Comparison of ENCODE assay signal across 1 cellular context in the genomic region with DNA sequence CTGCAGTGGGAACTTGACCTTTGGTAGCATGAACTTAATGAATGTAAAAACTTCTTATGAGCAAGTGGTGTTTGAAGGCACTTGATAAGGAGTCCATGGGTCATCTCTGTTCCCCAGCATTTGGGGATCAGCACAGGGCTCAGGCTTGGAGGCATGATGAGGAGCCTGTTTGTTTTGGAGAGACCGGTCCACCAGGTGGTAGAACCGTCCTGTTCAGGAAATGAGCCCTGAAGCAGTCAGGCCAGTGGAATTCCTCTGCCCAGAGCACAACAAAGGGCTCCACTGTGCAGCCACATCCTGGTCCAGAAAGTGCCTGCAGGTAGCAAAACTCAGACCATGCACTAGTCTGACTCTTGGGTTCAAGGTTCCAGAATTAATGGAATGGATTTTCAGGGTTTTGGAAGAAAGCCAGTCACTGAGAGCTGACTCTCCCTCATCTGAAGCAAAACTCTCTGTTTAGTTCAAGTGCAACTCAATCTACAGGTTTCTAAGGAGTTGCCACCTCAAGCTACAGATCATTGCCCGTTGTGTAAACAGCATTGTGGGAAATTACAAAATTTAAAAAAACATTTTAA.
TF ChIP-seq lines count a peak whose summit lies in the region.

No MANE protein-coding gene starts in this region.

TF ChIP-seq in HepG2, 621 proteins besides CTCF, POLR2A, EP300 and RAD21 (continued from another document and continues in another):
- TF ChIP-seq, protein P1, sequence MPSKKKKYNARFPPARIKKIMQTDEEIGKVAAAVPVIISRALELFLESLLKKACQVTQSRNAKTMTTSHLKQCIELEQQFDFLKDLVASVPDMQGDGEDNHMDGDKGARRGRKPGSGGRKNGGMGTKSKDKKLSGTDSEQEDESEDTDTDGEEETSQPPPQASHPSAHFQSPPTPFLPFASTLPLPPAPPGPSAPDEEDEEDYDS (CRISPR knock-in tag; IDR thresholded peaks at IDR 0.05), result peak; percentile 29; the same call in 1 of the 2 replicates
- TF ChIP-seq, protein P2, sequence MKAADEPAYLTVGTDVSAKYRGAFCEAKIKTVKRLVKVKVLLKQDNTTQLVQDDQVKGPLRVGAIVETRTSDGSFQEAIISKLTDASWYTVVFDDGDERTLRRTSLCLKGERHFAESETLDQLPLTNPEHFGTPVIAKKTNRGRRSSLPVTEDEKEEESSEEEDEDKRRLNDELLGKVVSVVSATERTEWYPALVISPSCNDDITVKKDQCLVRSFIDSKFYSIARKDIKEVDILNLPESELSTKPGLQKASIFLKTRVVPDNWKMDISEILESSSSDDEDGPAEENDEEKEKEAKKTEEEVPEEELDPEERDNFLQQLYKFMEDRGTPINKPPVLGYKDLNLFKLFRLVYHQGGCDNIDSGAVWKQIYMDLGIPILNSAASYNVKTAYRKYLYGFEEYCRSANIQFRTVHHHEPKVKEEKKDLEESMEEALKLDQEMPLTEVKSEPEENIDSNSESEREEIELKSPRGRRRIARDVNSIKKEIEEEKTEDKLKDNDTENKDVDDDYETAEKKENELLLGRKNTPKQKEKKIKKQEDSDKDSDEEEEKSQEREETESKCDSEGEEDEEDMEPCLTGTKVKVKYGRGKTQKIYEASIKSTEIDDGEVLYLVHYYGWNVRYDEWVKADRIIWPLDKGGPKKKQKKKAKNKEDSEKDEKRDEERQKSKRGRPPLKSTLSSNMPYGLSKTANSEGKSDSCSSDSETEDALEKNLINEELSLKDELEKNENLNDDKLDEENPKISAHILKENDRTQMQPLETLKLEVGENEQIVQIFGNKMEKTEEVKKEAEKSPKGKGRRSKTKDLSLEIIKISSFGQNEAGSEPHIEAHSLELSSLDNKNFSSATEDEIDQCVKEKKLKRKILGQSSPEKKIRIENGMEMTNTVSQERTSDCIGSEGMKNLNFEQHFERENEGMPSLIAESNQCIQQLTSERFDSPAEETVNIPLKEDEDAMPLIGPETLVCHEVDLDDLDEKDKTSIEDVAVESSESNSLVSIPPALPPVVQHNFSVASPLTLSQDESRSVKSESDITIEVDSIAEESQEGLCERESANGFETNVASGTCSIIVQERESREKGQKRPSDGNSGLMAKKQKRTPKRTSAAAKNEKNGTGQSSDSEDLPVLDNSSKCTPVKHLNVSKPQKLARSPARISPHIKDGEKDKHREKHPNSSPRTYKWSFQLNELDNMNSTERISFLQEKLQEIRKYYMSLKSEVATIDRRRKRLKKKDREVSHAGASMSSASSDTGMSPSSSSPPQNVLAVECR (CRISPR knock-in tag; IDR thresholded peaks at IDR 0.05; ENCODE audit: borderline replicate concordance), result peak; percentile 31; the same call in 1 of the 2 replicates
- peak; percentile 70; the same call in 1 of the 2 replicates for TF ChIP-seq CHD4 (IDR thresholded peaks at IDR 0.05; ENCODE audit: borderline replicate concordance, low read length)
- TF ChIP-seq POLR2G (IDR thresholded peaks at IDR 0.05; ENCODE audit: low read depth, low read length), result peak; percentile 38; the same call in 1 of the 2 replicates
- TF ChIP-seq, protein P3, sequence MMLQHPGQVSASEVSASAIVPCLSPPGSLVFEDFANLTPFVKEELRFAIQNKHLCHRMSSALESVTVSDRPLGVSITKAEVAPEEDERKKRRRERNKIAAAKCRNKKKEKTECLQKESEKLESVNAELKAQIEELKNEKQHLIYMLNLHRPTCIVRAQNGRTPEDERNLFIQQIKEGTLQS (CRISPR knock-in tag; IDR thresholded peaks at IDR 0.05), result peak; percentile 42; the same call in 1 of the 2 replicates
- TF ChIP-seq SETDB1 (CRISPR knock-in tag; IDR thresholded peaks at IDR 0.05; ENCODE audit: borderline replicate concordance), result no peak
- TF ChIP-seq, protein P4, sequence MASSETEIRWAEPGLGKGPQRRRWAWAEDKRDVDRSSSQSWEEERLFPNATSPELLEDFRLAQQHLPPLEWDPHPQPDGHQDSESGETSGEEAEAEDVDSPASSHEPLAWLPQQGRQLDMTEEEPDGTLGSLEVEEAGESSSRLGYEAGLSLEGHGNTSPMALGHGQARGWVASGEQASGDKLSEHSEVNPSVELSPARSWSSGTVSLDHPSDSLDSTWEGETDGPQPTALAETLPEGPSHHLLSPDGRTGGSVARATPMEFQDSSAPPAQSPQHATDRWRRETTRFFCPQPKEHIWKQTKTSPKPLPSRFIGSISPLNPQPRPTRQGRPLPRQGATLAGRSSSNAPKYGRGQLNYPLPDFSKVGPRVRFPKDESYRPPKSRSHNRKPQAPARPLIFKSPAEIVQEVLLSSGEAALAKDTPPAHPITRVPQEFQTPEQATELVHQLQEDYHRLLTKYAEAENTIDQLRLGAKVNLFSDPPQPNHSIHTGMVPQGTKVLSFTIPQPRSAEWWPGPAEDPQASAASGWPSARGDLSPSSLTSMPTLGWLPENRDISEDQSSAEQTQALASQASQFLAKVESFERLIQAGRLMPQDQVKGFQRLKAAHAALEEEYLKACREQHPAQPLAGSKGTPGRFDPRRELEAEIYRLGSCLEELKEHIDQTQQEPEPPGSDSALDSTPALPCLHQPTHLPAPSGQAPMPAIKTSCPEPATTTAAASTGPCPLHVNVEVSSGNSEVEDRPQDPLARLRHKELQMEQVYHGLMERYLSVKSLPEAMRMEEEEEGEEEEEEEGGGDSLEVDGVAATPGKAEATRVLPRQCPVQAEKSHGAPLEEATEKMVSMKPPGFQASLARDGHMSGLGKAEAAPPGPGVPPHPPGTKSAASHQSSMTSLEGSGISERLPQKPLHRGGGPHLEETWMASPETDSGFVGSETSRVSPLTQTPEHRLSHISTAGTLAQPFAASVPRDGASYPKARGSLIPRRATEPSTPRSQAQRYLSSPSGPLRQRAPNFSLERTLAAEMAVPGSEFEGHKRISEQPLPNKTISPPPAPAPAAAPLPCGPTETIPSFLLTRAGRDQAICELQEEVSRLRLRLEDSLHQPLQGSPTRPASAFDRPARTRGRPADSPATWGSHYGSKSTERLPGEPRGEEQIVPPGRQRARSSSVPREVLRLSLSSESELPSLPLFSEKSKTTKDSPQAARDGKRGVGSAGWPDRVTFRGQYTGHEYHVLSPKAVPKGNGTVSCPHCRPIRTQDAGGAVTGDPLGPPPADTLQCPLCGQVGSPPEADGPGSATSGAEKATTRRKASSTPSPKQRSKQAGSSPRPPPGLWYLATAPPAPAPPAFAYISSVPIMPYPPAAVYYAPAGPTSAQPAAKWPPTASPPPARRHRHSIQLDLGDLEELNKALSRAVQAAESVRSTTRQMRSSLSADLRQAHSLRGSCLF (CRISPR knock-in tag; IDR thresholded peaks at IDR 0.05; ENCODE audit: borderline replicate concordance), result peak; percentile 43; the same call in 1 of the 2 replicates
- TF ChIP-seq ZNF205 (CRISPR knock-in tag; IDR thresholded peaks at IDR 0.05), result 0 out of 2 replicates have a peak, but pooled peaks have one; percentile 60
- TF ChIP-seq, protein P5, sequence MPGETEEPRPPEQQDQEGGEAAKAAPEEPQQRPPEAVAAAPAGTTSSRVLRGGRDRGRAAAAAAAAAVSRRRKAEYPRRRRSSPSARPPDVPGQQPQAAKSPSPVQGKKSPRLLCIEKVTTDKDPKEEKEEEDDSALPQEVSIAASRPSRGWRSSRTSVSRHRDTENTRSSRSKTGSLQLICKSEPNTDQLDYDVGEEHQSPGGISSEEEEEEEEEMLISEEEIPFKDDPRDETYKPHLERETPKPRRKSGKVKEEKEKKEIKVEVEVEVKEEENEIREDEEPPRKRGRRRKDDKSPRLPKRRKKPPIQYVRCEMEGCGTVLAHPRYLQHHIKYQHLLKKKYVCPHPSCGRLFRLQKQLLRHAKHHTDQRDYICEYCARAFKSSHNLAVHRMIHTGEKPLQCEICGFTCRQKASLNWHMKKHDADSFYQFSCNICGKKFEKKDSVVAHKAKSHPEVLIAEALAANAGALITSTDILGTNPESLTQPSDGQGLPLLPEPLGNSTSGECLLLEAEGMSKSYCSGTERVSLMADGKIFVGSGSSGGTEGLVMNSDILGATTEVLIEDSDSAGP (CRISPR knock-in tag; IDR thresholded peaks at IDR 0.05; ENCODE audit: borderline replicate concordance), result peak; percentile 62
- TF ChIP-seq, protein P6, sequence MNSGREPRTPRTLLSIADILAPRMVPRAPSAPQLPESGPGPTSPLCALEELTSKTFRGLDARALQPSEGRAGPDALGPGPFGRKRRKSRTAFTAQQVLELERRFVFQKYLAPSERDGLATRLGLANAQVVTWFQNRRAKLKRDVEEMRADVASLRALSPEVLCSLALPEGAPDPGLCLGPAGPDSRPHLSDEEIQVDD (CRISPR knock-in tag; IDR thresholded peaks at IDR 0.05; ENCODE audit: borderline replicate concordance), result no peak
- TF ChIP-seq, protein P7, sequence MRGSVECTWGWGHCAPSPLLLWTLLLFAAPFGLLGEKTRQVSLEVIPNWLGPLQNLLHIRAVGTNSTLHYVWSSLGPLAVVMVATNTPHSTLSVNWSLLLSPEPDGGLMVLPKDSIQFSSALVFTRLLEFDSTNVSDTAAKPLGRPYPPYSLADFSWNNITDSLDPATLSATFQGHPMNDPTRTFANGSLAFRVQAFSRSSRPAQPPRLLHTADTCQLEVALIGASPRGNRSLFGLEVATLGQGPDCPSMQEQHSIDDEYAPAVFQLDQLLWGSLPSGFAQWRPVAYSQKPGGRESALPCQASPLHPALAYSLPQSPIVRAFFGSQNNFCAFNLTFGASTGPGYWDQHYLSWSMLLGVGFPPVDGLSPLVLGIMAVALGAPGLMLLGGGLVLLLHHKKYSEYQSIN (CRISPR knock-in tag; IDR thresholded peaks at IDR 0.05; ENCODE audit: borderline replicate concordance), result no peak
- TF ChIP-seq ZFY (CRISPR knock-in tag; IDR thresholded peaks at IDR 0.05), result peak; percentile 44; the same call in 1 of the 2 replicates
- no peak for TF ChIP-seq ZNF296 (CRISPR knock-in tag; conservative IDR thresholded peaks at IDR 0.05)
- TF ChIP-seq ZNF180 (CRISPR knock-in tag; IDR thresholded peaks at IDR 0.05; ENCODE audit: borderline replicate concordance, low read depth), result no peak
- 0 out of 2 replicates have a peak, but pooled peaks have one; percentile 47 for TF ChIP-seq SP5 (CRISPR knock-in tag; IDR thresholded peaks at IDR 0.05; ENCODE audit: borderline replicate concordance, low read depth)
- peak; percentile 94 for TF ChIP-seq MED1 (CRISPR knock-in tag; IDR thresholded peaks at IDR 0.05)
- TF ChIP-seq RFXANK (CRISPR knock-in tag; IDR thresholded peaks at IDR 0.05), result peak; percentile 81; the same call in 1 of the 2 replicates
- TF ChIP-seq NR2F1 (CRISPR knock-in tag; IDR thresholded peaks at IDR 0.05), result peak in 1 of 2 experiments; percentile 27; a peak in 1 of 4 replicates
- no peak; the same call in 1 of the 2 replicates for TF ChIP-seq HOXD1 (CRISPR knock-in tag; IDR thresholded peaks at IDR 0.05)
- TF ChIP-seq MED8 (CRISPR knock-in tag; IDR thresholded peaks at IDR 0.05; ENCODE audit: insufficient replicate concordance), result peak; percentile 28
- peak; percentile 87 for TF ChIP-seq BRD4 (CRISPR knock-in tag; IDR thresholded peaks at IDR 0.05)
- peak; percentile 94 for TF ChIP-seq PHF21A (CRISPR knock-in tag; IDR thresholded peaks at IDR 0.05)
- TF ChIP-seq, protein P8, sequence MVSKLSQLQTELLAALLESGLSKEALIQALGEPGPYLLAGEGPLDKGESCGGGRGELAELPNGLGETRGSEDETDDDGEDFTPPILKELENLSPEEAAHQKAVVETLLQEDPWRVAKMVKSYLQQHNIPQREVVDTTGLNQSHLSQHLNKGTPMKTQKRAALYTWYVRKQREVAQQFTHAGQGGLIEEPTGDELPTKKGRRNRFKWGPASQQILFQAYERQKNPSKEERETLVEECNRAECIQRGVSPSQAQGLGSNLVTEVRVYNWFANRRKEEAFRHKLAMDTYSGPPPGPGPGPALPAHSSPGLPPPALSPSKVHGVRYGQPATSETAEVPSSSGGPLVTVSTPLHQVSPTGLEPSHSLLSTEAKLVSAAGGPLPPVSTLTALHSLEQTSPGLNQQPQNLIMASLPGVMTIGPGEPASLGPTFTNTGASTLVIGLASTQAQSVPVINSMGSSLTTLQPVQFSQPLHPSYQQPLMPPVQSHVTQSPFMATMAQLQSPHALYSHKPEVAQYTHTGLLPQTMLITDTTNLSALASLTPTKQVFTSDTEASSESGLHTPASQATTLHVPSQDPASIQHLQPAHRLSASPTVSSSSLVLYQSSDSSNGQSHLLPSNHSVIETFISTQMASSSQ (IDR thresholded peaks at IDR 0.05; ENCODE audit: low read depth), result no peak
- TF ChIP-seq, protein P8 (CRISPR knock-in tag; IDR thresholded peaks at IDR 0.05; ENCODE audit: borderline replicate concordance), result peak; percentile 82; the same call in 1 of the 2 replicates
- no peak for TF ChIP-seq HNRNPL (IDR thresholded peaks at IDR 0.05; ENCODE audit: low read depth, low read length)
- TF ChIP-seq, protein P9, sequence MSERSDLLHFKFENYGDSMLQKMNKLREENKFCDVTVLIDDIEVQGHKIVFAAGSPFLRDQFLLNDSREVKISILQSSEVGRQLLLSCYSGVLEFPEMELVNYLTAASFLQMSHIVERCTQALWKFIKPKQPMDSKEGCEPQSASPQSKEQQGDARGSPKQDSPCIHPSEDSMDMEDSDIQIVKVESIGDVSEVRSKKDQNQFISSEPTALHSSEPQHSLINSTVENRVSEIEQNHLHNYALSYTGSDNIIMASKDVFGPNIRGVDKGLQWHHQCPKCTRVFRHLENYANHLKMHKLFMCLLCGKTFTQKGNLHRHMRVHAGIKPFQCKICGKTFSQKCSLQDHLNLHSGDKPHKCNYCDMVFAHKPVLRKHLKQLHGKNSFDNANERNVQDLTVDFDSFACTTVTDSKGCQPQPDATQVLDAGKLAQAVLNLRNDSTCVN (CRISPR knock-in tag; IDR thresholded peaks at IDR 0.05; ENCODE audit: borderline replicate concordance), result peak; percentile 98
- 0 out of 2 replicates have a peak, but pooled peaks have one; percentile 35 for TF ChIP-seq KDM4B (CRISPR knock-in tag; IDR thresholded peaks at IDR 0.05)
- TF ChIP-seq, protein P10, sequence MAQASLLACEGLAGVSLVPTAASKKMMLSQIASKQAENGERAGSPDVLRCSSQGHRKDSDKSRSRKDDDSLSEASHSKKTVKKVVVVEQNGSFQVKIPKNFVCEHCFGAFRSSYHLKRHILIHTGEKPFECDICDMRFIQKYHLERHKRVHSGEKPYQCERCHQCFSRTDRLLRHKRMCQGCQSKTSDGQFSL (CRISPR knock-in tag; IDR thresholded peaks at IDR 0.05), result no peak
- peak; percentile 85 for TF ChIP-seq ZNF644 (CRISPR knock-in tag; IDR thresholded peaks at IDR 0.05; ENCODE audit: low read depth)
- TF ChIP-seq ZKSCAN5 (CRISPR knock-in tag; IDR thresholded peaks at IDR 0.05), result no peak
